Comparison of ENCODE assay signal across 1 cellular context in the genomic region with DNA sequence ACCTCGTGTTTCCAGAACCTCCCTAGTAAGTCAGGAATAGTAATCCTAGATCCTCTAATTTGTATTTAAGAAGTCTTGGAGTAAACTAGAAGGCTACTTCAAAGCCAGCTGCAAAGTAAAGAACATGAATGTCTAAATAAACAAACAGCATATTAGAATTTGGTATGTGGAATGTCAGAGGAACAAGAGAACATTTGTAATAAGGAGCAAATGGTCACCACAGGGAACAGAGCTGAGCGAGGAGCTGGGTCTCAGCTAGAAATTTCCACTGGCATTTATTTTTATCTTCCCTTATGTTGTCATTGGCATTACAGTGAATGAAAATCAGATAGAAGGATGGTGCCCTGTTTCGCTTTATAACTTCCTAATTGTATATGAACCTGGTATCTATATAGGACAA.
TF ChIP-seq lines count a peak whose summit lies in the region.

No MANE protein-coding gene starts in this region.

TF ChIP-seq in HepG2, 621 proteins besides CTCF, POLR2A, EP300 and RAD21 (continues in another document):
- TF ChIP-seq THAP11 (CRISPR knock-in tag; IDR thresholded peaks at IDR 0.05) (no peak), PHF5A (CRISPR knock-in tag; IDR thresholded peaks at IDR 0.05; ENCODE audit: low read depth, unreplicated experiment) (no peak), PPARG (CRISPR knock-in tag; conservative IDR thresholded peaks at IDR 0.05) (no peak), POLR2AphosphoS5 (IDR thresholded peaks at IDR 0.05; ENCODE audit: low read depth, low read length) (no peak), SOX13 (IDR thresholded peaks at IDR 0.05) (no peak), SOX13 (CRISPR knock-in tag; conservative IDR thresholded peaks at IDR 0.05 in 1 of 2, IDR thresholded peaks at IDR 0.05 in 1 of 2) (peak in 1 of 2 experiments; percentile 6; a peak in 1 of 4 replicates), GATAD2A (CRISPR knock-in tag; IDR thresholded peaks at IDR 0.05) (0 out of 2 replicates have a peak, but pooled peaks have one; percentile 16), FOXA3 (CRISPR knock-in tag; IDR thresholded peaks at IDR 0.05) (peak; percentile 45; the same call in 1 of the 2 replicates), NCOA2 (CRISPR knock-in tag; IDR thresholded peaks at IDR 0.05) (peak; percentile 27; the same call in 1 of the 2 replicates), IRF2 (CRISPR knock-in tag; IDR thresholded peaks at IDR 0.05) (no peak), KLF6 (CRISPR knock-in tag; IDR thresholded peaks at IDR 0.05) (no peak), SSRP1 (CRISPR knock-in tag; IDR thresholded peaks at IDR 0.05) (no peak), ZNF629 (CRISPR knock-in tag; conservative IDR thresholded peaks at IDR 0.05) (no peak), FOXA1 (IDR thresholded peaks at IDR 0.05) (no peak), FOXA1 (CRISPR knock-in tag; IDR thresholded peaks at IDR 0.05) (peak; percentile 49), TMF1 (CRISPR knock-in tag; IDR thresholded peaks at IDR 0.05; ENCODE audit: low read depth) (no peak), HMG20A (CRISPR knock-in tag; IDR thresholded peaks at IDR 0.05; ENCODE audit: borderline replicate concordance) (peak; percentile 63; the same call in 1 of the 2 replicates), ZNF12 (CRISPR knock-in tag; IDR thresholded peaks at IDR 0.05) (no peak), TEAD3 (CRISPR knock-in tag; optimal IDR thresholded peaks at IDR 0.05; ENCODE audit: borderline replicate concordance) (peak; percentile 26)
- TF ChIP-seq, protein P1, sequence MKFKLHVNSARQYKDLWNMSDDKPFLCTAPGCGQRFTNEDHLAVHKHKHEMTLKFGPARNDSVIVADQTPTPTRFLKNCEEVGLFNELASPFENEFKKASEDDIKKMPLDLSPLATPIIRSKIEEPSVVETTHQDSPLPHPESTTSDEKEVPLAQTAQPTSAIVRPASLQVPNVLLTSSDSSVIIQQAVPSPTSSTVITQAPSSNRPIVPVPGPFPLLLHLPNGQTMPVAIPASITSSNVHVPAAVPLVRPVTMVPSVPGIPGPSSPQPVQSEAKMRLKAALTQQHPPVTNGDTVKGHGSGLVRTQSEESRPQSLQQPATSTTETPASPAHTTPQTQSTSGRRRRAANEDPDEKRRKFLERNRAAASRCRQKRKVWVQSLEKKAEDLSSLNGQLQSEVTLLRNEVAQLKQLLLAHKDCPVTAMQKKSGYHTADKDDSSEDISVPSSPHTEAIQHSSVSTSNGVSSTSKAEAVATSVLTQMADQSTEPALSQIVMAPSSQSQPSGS (CRISPR knock-in tag; IDR thresholded peaks at IDR 0.05), result no peak
- TF ChIP-seq, protein P2, sequence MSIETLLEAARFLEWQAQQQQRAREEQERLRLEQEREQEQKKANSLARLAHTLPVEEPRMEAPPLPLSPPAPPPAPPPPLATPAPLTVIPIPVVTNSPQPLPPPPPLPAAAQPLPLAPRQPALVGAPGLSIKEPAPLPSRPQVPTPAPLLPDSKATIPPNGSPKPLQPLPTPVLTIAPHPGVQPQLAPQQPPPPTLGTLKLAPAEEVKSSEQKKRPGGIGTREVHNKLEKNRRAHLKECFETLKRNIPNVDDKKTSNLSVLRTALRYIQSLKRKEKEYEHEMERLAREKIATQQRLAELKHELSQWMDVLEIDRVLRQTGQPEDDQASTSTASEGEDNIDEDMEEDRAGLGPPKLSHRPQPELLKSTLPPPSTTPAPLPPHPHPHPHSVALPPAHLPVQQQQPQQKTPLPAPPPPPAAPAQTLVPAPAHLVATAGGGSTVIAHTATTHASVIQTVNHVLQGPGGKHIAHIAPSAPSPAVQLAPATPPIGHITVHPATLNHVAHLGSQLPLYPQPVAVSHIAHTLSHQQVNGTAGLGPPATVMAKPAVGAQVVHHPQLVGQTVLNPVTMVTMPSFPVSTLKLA (IDR thresholded peaks at IDR 0.05), result no peak
- TF ChIP-seq, protein P3, sequence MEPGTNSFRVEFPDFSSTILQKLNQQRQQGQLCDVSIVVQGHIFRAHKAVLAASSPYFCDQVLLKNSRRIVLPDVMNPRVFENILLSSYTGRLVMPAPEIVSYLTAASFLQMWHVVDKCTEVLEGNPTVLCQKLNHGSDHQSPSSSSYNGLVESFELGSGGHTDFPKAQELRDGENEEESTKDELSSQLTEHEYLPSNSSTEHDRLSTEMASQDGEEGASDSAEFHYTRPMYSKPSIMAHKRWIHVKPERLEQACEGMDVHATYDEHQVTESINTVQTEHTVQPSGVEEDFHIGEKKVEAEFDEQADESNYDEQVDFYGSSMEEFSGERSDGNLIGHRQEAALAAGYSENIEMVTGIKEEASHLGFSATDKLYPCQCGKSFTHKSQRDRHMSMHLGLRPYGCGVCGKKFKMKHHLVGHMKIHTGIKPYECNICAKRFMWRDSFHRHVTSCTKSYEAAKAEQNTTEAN (CRISPR knock-in tag; conservative IDR thresholded peaks at IDR 0.05), result no peak
- TF ChIP-seq, protein P4, sequence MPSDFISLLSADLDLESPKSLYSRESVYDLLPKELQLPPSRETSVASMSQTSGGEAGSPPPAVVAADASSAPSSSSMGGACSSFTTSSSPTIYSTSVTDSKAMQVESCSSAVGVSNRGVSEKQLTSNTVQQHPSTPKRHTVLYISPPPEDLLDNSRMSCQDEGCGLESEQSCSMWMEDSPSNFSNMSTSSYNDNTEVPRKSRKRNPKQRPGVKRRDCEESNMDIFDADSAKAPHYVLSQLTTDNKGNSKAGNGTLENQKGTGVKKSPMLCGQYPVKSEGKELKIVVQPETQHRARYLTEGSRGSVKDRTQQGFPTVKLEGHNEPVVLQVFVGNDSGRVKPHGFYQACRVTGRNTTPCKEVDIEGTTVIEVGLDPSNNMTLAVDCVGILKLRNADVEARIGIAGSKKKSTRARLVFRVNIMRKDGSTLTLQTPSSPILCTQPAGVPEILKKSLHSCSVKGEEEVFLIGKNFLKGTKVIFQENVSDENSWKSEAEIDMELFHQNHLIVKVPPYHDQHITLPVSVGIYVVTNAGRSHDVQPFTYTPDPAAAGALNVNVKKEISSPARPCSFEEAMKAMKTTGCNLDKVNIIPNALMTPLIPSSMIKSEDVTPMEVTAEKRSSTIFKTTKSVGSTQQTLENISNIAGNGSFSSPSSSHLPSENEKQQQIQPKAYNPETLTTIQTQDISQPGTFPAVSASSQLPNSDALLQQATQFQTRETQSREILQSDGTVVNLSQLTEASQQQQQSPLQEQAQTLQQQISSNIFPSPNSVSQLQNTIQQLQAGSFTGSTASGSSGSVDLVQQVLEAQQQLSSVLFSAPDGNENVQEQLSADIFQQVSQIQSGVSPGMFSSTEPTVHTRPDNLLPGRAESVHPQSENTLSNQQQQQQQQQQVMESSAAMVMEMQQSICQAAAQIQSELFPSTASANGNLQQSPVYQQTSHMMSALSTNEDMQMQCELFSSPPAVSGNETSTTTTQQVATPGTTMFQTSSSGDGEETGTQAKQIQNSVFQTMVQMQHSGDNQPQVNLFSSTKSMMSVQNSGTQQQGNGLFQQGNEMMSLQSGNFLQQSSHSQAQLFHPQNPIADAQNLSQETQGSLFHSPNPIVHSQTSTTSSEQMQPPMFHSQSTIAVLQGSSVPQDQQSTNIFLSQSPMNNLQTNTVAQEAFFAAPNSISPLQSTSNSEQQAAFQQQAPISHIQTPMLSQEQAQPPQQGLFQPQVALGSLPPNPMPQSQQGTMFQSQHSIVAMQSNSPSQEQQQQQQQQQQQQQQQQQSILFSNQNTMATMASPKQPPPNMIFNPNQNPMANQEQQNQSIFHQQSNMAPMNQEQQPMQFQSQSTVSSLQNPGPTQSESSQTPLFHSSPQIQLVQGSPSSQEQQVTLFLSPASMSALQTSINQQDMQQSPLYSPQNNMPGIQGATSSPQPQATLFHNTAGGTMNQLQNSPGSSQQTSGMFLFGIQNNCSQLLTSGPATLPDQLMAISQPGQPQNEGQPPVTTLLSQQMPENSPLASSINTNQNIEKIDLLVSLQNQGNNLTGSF (CRISPR knock-in tag; IDR thresholded peaks at IDR 0.05), result no peak
- TF ChIP-seq, protein P5, sequence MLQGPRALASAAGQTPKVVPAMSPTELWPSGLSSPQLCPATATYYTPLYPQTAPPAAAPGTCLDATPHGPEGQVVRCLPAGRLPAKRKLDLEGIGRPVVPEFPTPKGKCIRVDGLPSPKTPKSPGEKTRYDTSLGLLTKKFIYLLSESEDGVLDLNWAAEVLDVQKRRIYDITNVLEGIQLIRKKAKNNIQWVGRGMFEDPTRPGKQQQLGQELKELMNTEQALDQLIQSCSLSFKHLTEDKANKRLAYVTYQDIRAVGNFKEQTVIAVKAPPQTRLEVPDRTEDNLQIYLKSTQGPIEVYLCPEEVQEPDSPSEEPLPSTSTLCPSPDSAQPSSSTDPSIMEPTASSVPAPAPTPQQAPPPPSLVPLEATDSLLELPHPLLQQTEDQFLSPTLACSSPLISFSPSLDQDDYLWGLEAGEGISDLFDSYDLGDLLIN (CRISPR knock-in tag; IDR thresholded peaks at IDR 0.05; ENCODE audit: borderline replicate concordance), result no peak
- TF ChIP-seq, protein P6, sequence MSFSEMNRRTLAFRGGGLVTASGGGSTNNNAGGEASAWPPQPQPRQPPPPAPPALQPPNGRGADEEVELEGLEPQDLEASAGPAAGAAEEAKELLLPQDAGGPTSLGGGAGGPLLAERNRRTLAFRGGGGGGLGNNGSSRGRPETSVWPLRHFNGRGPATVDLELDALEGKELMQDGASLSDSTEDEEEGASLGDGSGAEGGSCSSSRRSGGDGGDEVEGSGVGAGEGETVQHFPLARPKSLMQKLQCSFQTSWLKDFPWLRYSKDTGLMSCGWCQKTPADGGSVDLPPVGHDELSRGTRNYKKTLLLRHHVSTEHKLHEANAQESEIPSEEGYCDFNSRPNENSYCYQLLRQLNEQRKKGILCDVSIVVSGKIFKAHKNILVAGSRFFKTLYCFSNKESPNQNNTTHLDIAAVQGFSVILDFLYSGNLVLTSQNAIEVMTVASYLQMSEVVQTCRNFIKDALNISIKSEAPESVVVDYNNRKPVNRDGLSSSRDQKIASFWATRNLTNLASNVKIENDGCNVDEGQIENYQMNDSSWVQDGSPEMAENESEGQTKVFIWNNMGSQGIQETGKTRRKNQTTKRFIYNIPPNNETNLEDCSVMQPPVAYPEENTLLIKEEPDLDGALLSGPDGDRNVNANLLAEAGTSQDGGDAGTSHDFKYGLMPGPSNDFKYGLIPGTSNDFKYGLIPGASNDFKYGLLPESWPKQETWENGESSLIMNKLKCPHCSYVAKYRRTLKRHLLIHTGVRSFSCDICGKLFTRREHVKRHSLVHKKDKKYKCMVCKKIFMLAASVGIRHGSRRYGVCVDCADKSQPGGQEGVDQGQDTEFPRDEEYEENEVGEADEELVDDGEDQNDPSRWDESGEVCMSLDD (CRISPR knock-in tag; IDR thresholded peaks at IDR 0.05; ENCODE audit: borderline replicate concordance), result no peak
- TF ChIP-seq, protein P7, sequence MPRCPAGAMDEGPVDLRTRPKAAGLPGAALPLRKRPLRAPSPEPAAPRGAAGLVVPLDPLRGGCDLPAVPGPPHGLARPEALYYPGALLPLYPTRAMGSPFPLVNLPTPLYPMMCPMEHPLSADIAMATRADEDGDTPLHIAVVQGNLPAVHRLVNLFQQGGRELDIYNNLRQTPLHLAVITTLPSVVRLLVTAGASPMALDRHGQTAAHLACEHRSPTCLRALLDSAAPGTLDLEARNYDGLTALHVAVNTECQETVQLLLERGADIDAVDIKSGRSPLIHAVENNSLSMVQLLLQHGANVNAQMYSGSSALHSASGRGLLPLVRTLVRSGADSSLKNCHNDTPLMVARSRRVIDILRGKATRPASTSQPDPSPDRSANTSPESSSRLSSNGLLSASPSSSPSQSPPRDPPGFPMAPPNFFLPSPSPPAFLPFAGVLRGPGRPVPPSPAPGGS (CRISPR knock-in tag; IDR thresholded peaks at IDR 0.05), result no peak
- TF ChIP-seq, protein P8, sequence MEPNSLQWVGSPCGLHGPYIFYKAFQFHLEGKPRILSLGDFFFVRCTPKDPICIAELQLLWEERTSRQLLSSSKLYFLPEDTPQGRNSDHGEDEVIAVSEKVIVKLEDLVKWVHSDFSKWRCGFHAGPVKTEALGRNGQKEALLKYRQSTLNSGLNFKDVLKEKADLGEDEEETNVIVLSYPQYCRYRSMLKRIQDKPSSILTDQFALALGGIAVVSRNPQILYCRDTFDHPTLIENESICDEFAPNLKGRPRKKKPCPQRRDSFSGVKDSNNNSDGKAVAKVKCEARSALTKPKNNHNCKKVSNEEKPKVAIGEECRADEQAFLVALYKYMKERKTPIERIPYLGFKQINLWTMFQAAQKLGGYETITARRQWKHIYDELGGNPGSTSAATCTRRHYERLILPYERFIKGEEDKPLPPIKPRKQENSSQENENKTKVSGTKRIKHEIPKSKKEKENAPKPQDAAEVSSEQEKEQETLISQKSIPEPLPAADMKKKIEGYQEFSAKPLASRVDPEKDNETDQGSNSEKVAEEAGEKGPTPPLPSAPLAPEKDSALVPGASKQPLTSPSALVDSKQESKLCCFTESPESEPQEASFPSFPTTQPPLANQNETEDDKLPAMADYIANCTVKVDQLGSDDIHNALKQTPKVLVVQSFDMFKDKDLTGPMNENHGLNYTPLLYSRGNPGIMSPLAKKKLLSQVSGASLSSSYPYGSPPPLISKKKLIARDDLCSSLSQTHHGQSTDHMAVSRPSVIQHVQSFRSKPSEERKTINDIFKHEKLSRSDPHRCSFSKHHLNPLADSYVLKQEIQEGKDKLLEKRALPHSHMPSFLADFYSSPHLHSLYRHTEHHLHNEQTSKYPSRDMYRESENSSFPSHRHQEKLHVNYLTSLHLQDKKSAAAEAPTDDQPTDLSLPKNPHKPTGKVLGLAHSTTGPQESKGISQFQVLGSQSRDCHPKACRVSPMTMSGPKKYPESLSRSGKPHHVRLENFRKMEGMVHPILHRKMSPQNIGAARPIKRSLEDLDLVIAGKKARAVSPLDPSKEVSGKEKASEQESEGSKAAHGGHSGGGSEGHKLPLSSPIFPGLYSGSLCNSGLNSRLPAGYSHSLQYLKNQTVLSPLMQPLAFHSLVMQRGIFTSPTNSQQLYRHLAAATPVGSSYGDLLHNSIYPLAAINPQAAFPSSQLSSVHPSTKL (CRISPR knock-in tag; IDR thresholded peaks at IDR 0.05), result peak; percentile 56; the same call in 1 of the 2 replicates
- TF ChIP-seq, protein P9, sequence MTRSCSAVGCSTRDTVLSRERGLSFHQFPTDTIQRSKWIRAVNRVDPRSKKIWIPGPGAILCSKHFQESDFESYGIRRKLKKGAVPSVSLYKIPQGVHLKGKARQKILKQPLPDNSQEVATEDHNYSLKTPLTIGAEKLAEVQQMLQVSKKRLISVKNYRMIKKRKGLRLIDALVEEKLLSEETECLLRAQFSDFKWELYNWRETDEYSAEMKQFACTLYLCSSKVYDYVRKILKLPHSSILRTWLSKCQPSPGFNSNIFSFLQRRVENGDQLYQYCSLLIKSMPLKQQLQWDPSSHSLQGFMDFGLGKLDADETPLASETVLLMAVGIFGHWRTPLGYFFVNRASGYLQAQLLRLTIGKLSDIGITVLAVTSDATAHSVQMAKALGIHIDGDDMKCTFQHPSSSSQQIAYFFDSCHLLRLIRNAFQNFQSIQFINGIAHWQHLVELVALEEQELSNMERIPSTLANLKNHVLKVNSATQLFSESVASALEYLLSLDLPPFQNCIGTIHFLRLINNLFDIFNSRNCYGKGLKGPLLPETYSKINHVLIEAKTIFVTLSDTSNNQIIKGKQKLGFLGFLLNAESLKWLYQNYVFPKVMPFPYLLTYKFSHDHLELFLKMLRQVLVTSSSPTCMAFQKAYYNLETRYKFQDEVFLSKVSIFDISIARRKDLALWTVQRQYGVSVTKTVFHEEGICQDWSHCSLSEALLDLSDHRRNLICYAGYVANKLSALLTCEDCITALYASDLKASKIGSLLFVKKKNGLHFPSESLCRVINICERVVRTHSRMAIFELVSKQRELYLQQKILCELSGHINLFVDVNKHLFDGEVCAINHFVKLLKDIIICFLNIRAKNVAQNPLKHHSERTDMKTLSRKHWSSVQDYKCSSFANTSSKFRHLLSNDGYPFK (CRISPR knock-in tag; IDR thresholded peaks at IDR 0.05; ENCODE audit: borderline replicate concordance), result no peak
- TF ChIP-seq, protein P10, sequence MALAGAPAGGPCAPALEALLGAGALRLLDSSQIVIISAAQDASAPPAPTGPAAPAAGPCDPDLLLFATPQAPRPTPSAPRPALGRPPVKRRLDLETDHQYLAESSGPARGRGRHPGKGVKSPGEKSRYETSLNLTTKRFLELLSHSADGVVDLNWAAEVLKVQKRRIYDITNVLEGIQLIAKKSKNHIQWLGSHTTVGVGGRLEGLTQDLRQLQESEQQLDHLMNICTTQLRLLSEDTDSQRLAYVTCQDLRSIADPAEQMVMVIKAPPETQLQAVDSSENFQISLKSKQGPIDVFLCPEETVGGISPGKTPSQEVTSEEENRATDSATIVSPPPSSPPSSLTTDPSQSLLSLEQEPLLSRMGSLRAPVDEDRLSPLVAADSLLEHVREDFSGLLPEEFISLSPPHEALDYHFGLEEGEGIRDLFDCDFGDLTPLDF (CRISPR knock-in tag; IDR thresholded peaks at IDR 0.05), result no peak
